In the genomic region with DNA sequence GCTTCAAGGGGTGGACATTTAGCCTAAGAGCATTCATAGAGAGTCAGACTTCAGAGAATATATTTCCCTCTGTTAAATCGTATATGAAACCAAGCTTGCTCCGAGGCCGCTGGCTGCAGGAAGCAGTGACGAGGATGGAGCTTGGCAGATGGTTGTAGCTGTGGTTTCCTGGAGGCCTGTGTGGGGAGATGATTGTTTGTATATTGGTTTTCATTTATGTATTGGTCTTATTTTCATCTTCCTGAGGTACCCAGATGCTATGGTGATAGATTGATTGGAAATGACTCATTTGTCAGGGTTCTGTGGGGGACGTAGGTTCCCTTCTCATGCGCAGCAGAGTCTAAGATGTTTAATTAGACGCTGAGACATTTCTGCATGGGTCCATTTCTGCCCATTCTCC, we compare ENCODE assay signal across 2 cellular contexts.
A peak's percentile ranks its signal among the peaks of the same experiment; 100 is the strongest.
TF ChIP-seq lines count a peak whose summit lies in the region.

No MANE protein-coding gene starts in this region.

TF ChIP-seq in GM12878, 131 proteins besides CTCF, POLR2A, EP300 and RAD21 (continues in another document):
- TF ChIP-seq SP1 (IDR thresholded peaks at IDR 0.05; ENCODE audit: low read depth, low read length) (no peak), MYC (IDR thresholded peaks at IDR 0.05; ENCODE audit: insufficient read depth, insufficient read length, insufficient replicate concordance, low read length, severe bottlenecking) (no peak), NBN (IDR thresholded peaks at IDR 0.05) (no peak), CHD1 (IDR thresholded peaks at IDR 0.05; ENCODE audit: low read depth, low read length) (no peak), TCF3 (IDR thresholded peaks at IDR 0.05; ENCODE audit: borderline replicate concordance, insufficient read depth, low read depth, low read length) (peak; percentile 67; the same call in 1 of the 2 replicates), MTA3 (IDR thresholded peaks at IDR 0.05; ENCODE audit: borderline replicate concordance, low read length) (no peak), IKZF1 (conservative IDR thresholded peaks at IDR 0.05) (no peak), MTA2 (IDR thresholded peaks at IDR 0.05; ENCODE audit: low read depth) (no peak), ZSCAN29 (IDR thresholded peaks at IDR 0.05) (no peak), ATF2 (IDR thresholded peaks at IDR 0.05; ENCODE audit: low read length) (no peak), ELK1 (IDR thresholded peaks at IDR 0.05; ENCODE audit: low read depth, low read length) (no peak), DPF2 (IDR thresholded peaks at IDR 0.05) (no peak), NKRF (conservative IDR thresholded peaks at IDR 0.05) (no peak), RUNX3 (IDR thresholded peaks at IDR 0.05; ENCODE audit: low read length) (peak; percentile 76), EED (IDR thresholded peaks at IDR 0.05; ENCODE audit: low read depth) (0 out of 2 replicates have a peak, but pooled peaks have one; percentile 26), RAD51 (IDR thresholded peaks at IDR 0.05) (no peak), SMARCA5 (IDR thresholded peaks at IDR 0.05) (no peak)
- TF ChIP-seq, protein P1, sequence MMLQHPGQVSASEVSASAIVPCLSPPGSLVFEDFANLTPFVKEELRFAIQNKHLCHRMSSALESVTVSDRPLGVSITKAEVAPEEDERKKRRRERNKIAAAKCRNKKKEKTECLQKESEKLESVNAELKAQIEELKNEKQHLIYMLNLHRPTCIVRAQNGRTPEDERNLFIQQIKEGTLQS (IDR thresholded peaks at IDR 0.05; ENCODE audit: borderline replicate concordance, extremely low read depth, low read depth, low read length) = no peak
- TF ChIP-seq, protein P2, sequence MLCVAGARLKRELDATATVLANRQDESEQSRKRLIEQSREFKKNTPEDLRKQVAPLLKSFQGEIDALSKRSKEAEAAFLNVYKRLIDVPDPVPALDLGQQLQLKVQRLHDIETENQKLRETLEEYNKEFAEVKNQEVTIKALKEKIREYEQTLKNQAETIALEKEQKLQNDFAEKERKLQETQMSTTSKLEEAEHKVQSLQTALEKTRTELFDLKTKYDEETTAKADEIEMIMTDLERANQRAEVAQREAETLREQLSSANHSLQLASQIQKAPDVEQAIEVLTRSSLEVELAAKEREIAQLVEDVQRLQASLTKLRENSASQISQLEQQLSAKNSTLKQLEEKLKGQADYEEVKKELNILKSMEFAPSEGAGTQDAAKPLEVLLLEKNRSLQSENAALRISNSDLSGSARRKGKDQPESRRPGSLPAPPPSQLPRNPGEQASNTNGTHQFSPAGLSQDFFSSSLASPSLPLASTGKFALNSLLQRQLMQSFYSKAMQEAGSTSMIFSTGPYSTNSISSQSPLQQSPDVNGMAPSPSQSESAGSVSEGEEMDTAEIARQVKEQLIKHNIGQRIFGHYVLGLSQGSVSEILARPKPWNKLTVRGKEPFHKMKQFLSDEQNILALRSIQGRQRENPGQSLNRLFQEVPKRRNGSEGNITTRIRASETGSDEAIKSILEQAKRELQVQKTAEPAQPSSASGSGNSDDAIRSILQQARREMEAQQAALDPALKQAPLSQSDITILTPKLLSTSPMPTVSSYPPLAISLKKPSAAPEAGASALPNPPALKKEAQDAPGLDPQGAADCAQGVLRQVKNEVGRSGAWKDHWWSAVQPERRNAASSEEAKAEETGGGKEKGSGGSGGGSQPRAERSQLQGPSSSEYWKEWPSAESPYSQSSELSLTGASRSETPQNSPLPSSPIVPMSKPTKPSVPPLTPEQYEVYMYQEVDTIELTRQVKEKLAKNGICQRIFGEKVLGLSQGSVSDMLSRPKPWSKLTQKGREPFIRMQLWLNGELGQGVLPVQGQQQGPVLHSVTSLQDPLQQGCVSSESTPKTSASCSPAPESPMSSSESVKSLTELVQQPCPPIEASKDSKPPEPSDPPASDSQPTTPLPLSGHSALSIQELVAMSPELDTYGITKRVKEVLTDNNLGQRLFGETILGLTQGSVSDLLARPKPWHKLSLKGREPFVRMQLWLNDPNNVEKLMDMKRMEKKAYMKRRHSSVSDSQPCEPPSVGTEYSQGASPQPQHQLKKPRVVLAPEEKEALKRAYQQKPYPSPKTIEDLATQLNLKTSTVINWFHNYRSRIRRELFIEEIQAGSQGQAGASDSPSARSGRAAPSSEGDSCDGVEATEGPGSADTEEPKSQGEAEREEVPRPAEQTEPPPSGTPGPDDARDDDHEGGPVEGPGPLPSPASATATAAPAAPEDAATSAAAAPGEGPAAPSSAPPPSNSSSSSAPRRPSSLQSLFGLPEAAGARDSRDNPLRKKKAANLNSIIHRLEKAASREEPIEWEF (IDR thresholded peaks at IDR 0.05; ENCODE audit: insufficient replicate concordance, low read depth, low read length) = peak; percentile 31

TF ChIP-seq in SK-N-SH, 30 proteins besides CTCF, POLR2A, EP300 and RAD21:
- TF ChIP-seq SIN3A (IDR thresholded peaks at IDR 0.05; ENCODE audit: borderline replicate concordance, low read depth, low read length) (no peak), GABPA (IDR thresholded peaks at IDR 0.05; ENCODE audit: low read depth) (no peak), MEF2A (IDR thresholded peaks at IDR 0.05; ENCODE audit: borderline replicate concordance, low read depth) (no peak)
